Comparison of ENCODE assay signal across 1 cellular context in the genomic region with DNA sequence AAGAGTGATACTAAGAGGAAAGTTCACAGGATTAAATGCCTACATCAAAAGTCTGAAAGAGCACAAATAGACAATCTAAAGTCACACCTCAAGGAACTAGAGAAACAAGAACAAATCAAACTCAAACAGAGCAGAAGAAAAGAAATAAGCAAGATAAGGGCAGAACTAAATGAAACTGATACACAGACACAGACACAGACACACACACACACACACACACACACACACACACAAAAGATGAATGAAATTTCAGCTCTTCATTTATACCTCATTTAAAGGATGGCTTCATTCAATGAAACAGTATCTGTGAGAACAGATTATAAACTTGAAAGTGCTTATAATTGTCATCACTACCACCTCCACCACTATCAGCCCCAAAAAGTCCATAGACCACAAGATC.
TF ChIP-seq lines count a peak whose summit lies in the region.

No MANE protein-coding gene starts in this region.

TF ChIP-seq in K562, 482 proteins besides CTCF, POLR2A, EP300 and RAD21 (continued from another document):
- TF ChIP-seq, protein P1, sequence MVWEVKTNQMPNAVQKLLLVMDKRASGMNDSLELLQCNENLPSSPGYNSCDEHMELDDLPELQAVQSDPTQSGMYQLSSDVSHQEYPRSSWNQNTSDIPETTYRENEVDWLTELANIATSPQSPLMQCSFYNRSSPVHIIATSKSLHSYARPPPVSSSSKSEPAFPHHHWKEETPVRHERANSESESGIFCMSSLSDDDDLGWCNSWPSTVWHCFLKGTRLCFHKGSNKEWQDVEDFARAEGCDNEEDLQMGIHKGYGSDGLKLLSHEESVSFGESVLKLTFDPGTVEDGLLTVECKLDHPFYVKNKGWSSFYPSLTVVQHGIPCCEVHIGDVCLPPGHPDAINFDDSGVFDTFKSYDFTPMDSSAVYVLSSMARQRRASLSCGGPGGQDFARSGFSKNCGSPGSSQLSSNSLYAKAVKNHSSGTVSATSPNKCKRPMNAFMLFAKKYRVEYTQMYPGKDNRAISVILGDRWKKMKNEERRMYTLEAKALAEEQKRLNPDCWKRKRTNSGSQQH (CRISPR knock-in tag; IDR thresholded peaks at IDR 0.05): peak; percentile 86; the same call in 1 of the 2 replicates
- TF ChIP-seq TEAD1 (CRISPR knock-in tag; IDR thresholded peaks at IDR 0.05) (no peak), KLF10 (CRISPR knock-in tag; IDR thresholded peaks at IDR 0.05) (no peak), FOS (IDR thresholded peaks at IDR 0.05; ENCODE audit: extremely low read depth, insufficient read length) (no peak), ZNF311 (CRISPR knock-in tag; IDR thresholded peaks at IDR 0.05) (no peak), SREBF2 (CRISPR knock-in tag; IDR thresholded peaks at IDR 0.05) (no peak), FOXJ2 (tag; IDR thresholded peaks at IDR 0.05) (no peak), MYNN (IDR thresholded peaks at IDR 0.05) (no peak), MYNN (CRISPR knock-in tag; IDR thresholded peaks at IDR 0.05) (no peak), ELF4 (CRISPR knock-in tag; IDR thresholded peaks at IDR 0.05) (peak; percentile 54; the same call in 1 of the 2 replicates)
- TF ChIP-seq, protein P2, sequence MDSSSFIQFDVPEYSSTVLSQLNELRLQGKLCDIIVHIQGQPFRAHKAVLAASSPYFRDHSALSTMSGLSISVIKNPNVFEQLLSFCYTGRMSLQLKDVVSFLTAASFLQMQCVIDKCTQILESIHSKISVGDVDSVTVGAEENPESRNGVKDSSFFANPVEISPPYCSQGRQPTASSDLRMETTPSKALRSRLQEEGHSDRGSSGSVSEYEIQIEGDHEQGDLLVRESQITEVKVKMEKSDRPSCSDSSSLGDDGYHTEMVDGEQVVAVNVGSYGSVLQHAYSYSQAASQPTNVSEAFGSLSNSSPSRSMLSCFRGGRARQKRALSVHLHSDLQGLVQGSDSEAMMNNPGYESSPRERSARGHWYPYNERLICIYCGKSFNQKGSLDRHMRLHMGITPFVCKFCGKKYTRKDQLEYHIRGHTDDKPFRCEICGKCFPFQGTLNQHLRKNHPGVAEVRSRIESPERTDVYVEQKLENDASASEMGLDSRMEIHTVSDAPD (CRISPR knock-in tag; IDR thresholded peaks at IDR 0.05): no peak
